Comparison of ENCODE assay signal across 28 cellular contexts in the genomic region with DNA sequence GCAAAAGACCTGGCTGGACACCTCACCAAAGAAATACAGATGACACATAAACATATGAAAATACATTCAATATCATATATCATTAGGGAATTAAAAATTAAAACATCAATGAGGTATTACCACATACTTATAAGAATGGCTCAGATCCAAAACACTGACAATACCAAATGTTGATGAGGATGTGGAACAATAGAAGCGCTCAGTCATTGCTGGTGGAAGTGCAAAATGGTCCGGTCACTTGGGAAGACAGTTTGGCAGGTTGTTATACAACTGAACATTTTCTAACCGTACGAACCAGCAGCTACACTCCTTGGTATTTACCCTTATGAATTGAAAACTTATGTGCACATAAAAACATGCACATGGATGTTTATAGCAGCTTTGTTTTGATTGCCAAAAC.
"Had no signal": no experiment of that assay in that cellular context is flagged by ENCODE, and none has a peak within 500 bp of the region (broad histone marks: within the 10 kb centered on the region; RNA-seq: fewer than 3 reads in every experiment).

No MANE protein-coding gene starts in this region.

- H3K27ac ChIP-seq: coronary artery, dorsolateral prefrontal cortex, epithelial cell of prostate, esophagus squamous epithelium, gastrocnemius medialis, heart right ventricle, left lung, lower lobe of right lung had no signal

- DNase-seq: dorsolateral prefrontal cortex; effector CD4-positive, alpha-beta T cell; effector memory CD4-positive, alpha-beta T cell; erythroblast; esophagus squamous epithelium; foreskin fibroblast; foreskin melanocyte; gastrocnemius medialis; glutamatergic neuron; head of caudate nucleus; heart right ventricle; hippocampal formation; left cardiac atrium; left lung; left ventricle myocardium superior; lower lobe of right lung; mammary epithelial cell; mesendoderm; midbrain; naive thymus-derived CD4-positive, alpha-beta T cell; natural killer cell had no signal

- H3K36me3 Mint-ChIP-seq: natural killer cell had no signal

- ATAC-seq: esophagus mucosa; gastrocnemius medialis; heart right ventricle; left cardiac atrium; left lung; left ventricle myocardium superior; lower lobe of right lung; naive thymus-derived CD4-positive, alpha-beta T cell; natural killer cell had no signal

- H3K27me3 ChIP-seq: dorsolateral prefrontal cortex, esophagus squamous epithelium, gastrocnemius medialis, heart right ventricle, left lung had no signal

- H3K9me3 ChIP-seq: esophagus squamous epithelium, gastrocnemius medialis, lower lobe of right lung had no signal

- H3K4me3 ChIP-seq: coronary artery, dorsolateral prefrontal cortex, esophagus squamous epithelium, gastrocnemius medialis, heart right ventricle, left lung, lower lobe of right lung had no signal

- H3K4me1 ChIP-seq: esophagus squamous epithelium, left lung had no signal

- H3K27ac Mint-ChIP-seq: memory B cell; naive thymus-derived CD4-positive, alpha-beta T cell; natural killer cell had no signal

- H3K9me3 Mint-ChIP-seq: natural killer cell had no signal

- H3K4me3 Mint-ChIP-seq: memory B cell; naive thymus-derived CD4-positive, alpha-beta T cell; natural killer cell had no signal

- FAIRE-seq: colon, islet of Langerhans, keratinocyte had no signal

- H3K27me3 Mint-ChIP-seq: memory B cell; naive thymus-derived CD4-positive, alpha-beta T cell had no signal

- H3K36me3 ChIP-seq: esophagus squamous epithelium, gastrocnemius medialis, heart right ventricle, left lung, lower lobe of right lung had no signal
